23 cellular contexts compared by ENCODE assay signal in genomic region chr11:129530154-129530895, GRCh38.
DNase-seq lines count a peak whose midpoint lies in the region; TF ChIP-seq lines count a peak whose summit lies in the region.
"Had no signal": no experiment of that assay in that cellular context is flagged by ENCODE, and none has a peak within 500 bp of the region (broad histone marks: within the 10 kb centered on the region; RNA-seq: fewer than 3 reads in every experiment).

No MANE protein-coding gene starts in this region.

- intact Hi-C loops in prostate gland (cut with DNase I) = no loop called here

- in situ Hi-C loops in G401 (cut with HindIII; ENCODE audit: low sequenced_read_pairs) (no loop called here), SK-MEL-5 (cut with HindIII; ENCODE audit: low pct_unique_long_range_greater_than_20kb, low sequenced_read_pairs) (no loop called here)

- no peak overlapping the region for H3K27ac ChIP-seq in prostate gland
- H3K27ac ChIP-seq in right atrium auricular region = no peak overlapping the region
- H3K27ac ChIP-seq: ascending aorta, BLaER1, HL-60, SK-N-MC had no signal

- no peak for TF ChIP-seq CTCF in prostate gland (IDR thresholded peaks at IDR 0.05)
- no peak for TF ChIP-seq CTCF in right atrium auricular region (IDR thresholded peaks at IDR 0.05)

- no peaks in the 10 kb centered on the region for H3K9me3 ChIP-seq in prostate gland
- peaks cover 0 to 9% of the 10 kb centered on the region in 2 donors for H3K9me3 ChIP-seq in right atrium auricular region
- H3K9me3 ChIP-seq: ascending aorta had no signal

- WGBS in prostate gland = 71% methylated on average over 7 of the region's 7 CpGs

- H3K36me3 ChIP-seq in prostate gland (no peaks in the 10 kb centered on the region), right atrium auricular region (no peaks in the 10 kb centered on the region)
- H3K36me3 ChIP-seq: ascending aorta, BLaER1 had no signal

- H3K27me3 ChIP-seq in prostate gland (replicated peaks; ENCODE audit: insufficient read depth) (no peaks in the 10 kb centered on the region), right atrium auricular region (no peaks in the 10 kb centered on the region)
- H3K27me3 ChIP-seq: ascending aorta, BLaER1 had no signal

- no peak for TF ChIP-seq POLR2A in prostate gland (IDR thresholded peaks at IDR 0.05)

- H3K4me1 ChIP-seq in prostate gland (replicated peaks) (no peaks in the 10 kb centered on the region), right atrium auricular region (no peaks in the 10 kb centered on the region)
- H3K4me1 ChIP-seq: ascending aorta, BLaER1 had no signal

- H3K4me3 ChIP-seq in prostate gland (no peak overlapping the region), right atrium auricular region (no peak overlapping the region)
- H3K4me3 ChIP-seq: ascending aorta, BLaER1, SK-N-MC had no signal

- peak; percentile 23 for DNase-seq in G401 (ENCODE audit: low spot score)
- peak; percentile 58 for DNase-seq in SK-MEL-5 (ENCODE audit: low read depth, low spot score)
- peak; percentile 10 to 14 for DNase-seq in hippocampal formation (lab: John Stamatoyannopoulos, UW)
- peak; percentile 8 for DNase-seq in prostate gland (ENCODE audit: low spot score)
- DNase-seq in right atrium auricular region (ENCODE audit: low spot score) = no peak
- DNase-seq in HPDE6-E6E7 (ENCODE audit: extremely low spot score) = no peak
- no peak for DNase-seq in NCI-H1105 treated with DMSO at 0.1 percent for 48 hours (lab: John Stamatoyannopoulos, UW)
- DNase-seq in activated gamma-delta T cell (lab: John Stamatoyannopoulos, UW) = no peak
- DNase-seq: activated CD8-positive, alpha-beta T cell treated with anti-CD3 and anti-CD28 coated beads for 36 hours; central memory CD4-positive, alpha-beta T cell; DND-41; endodermal cell; mesenchymal stem cell; NCI-H1436; NCI-H2107; NCI-H446; NCI-H82; RPMI8226; T-helper 17 cell had no signal

Comparison
In these comparisons a context has a peak if more than half of its experiments do, and no peak if none do; other contexts are left out.
1. DNase-seq: peak in G401 (single experiment), SK-MEL-5 (single experiment), hippocampal formation (2 of 2) and prostate gland (single experiment); none in right atrium auricular region (single experiment), HPDE6-E6E7 (single experiment), NCI-H1105 treated with DMSO at 0.1 percent for 48 hours (single experiment) and activated gamma-delta T cell (single experiment).